10 cellular contexts compared by ENCODE assay signal in genomic region chr13:80337011-80337688, GRCh38. TPM values are rescaled to one million over a fixed set of nuclear protein-coding genes. Genes with fewer than 3 reads are reported as not detected.
DNase-seq lines count a peak whose midpoint lies in the region; ATAC-seq and TF ChIP-seq lines count a peak whose summit lies in the region.
"Had no signal": no experiment of that assay in that cellular context is flagged by ENCODE, and none has a peak within 500 bp of the region (broad histone marks: within the 10 kb centered on the region; RNA-seq: fewer than 3 reads in every experiment).

No MANE protein-coding gene starts in this region.

- H3K4me1 Mint-ChIP-seq in nephron progenitor cell = peaks cover 41% of the 10 kb centered on the region
- H3K4me1 Mint-ChIP-seq in immature natural killer cell = peaks cover 14 to 28% of the 10 kb centered on the region in 2 donors

- H2AFZ ChIP-seq in ACC112 (ENCODE audit: low read length, unreplicated experiment) (no peak overlapping the region), fibroblast of lung (ENCODE audit: low read length) (no peak overlapping the region)

- DNase-seq in SJCRH30 (peak; percentile 33 to 67), fibroblast of lung (ENCODE audit: low read depth in 2 of 2) (peak; percentile 12 to 26), nephron progenitor cell (peak; percentile 9), hepatic stellate cell (ENCODE audit: low spot score) (no peak), immature natural killer cell (no peak), germinal center (ENCODE audit: low spot score) (no peak)

- peak overlapping the region; percentile 94 for H3K27ac ChIP-seq in ACC112 (ENCODE audit: low read depth, low read length)
- peak overlapping the region; percentile 99 for H3K27ac ChIP-seq in SJCRH30
- peak overlapping the region; percentile 85 for H3K27ac ChIP-seq in fibroblast of lung (ENCODE audit: insufficient read depth, low read length)

- H3K4me2 ChIP-seq in fibroblast of lung (ENCODE audit: extremely low read depth, insufficient read depth, low read length) = peak overlapping the region; percentile 97

- H3K9me3 Mint-ChIP-seq in nephron progenitor cell (peaks cover 13% of the 10 kb centered on the region), immature natural killer cell (no peaks in the 10 kb centered on the region)

- H3K27ac Mint-ChIP-seq in nephron progenitor cell = peak overlapping the region; percentile 68
- peak overlapping the region in 3 of 6 donors; percentile 26 to 74 (median 63) for H3K27ac Mint-ChIP-seq in immature natural killer cell
- H3K27ac Mint-ChIP-seq: CD14-positive monocyte had no signal

- peak overlapping the region; percentile 92 for H3K4me3 ChIP-seq in ACC112 (ENCODE audit: low read depth, low read length)
- H3K4me3 ChIP-seq in SJCRH30 = peak overlapping the region; percentile 93
- H3K4me3 ChIP-seq in fibroblast of lung (replicated peaks in 1 of 4; ENCODE audit: control extremely low read depth in 1 of 4, insufficient read depth in 1 of 4, low read depth in 3 of 4, low read length in 4 of 4) = peak overlapping the region; percentile 91 to 98 (median 92)

- H3K9ac ChIP-seq in fibroblast of lung (ENCODE audit: insufficient read depth, low read length) = peak overlapping the region; percentile 41

- H3K27me3 Mint-ChIP-seq in nephron progenitor cell (ENCODE audit: low read depth, poor library complexity) (no peaks in the 10 kb centered on the region), immature natural killer cell (ENCODE audit: low read depth in 3 of 3) (peaks cover 2 to 7% (median 4%) of the 10 kb centered on the region in 3 donors)

- no peak overlapping the region for H3K4me3 Mint-ChIP-seq in nephron progenitor cell
- H3K4me3 Mint-ChIP-seq in immature natural killer cell = no peak overlapping the region
- H3K4me3 Mint-ChIP-seq: CD14-positive monocyte had no signal

- TF ChIP-seq CTCF in fibroblast of lung (conservative IDR thresholded peaks at IDR 0.05 in 1 of 2, IDR thresholded peaks at IDR 0.05 in 1 of 2; ENCODE audit: low read depth in 1 of 2, low read length in 2 of 2) (no peak), nephron progenitor cell (IDR thresholded peaks at IDR 0.05) (no peak)

- peaks cover 22% of the 10 kb centered on the region; the same call in 1 of the 2 replicates for H3K36me3 ChIP-seq in ACC112 (ENCODE audit: insufficient read depth, low read length)
- H3K36me3 ChIP-seq in SJCRH30 = peaks cover 83% of the 10 kb centered on the region
- H3K36me3 ChIP-seq in fibroblast of lung (ENCODE audit: control insufficient read depth, insufficient read depth, low read length) = peaks cover 9% of the 10 kb centered on the region

- ATAC-seq in GM21529 (IDR thresholded peaks at IDR 0.05; ENCODE audit: unreplicated experiment) = no peak
- ATAC-seq: foreskin keratinocyte had no signal

- H3K27me3 ChIP-seq in ACC112 (ENCODE audit: insufficient read depth, low read length) (no peaks in the 10 kb centered on the region), SJCRH30 (no peaks in the 10 kb centered on the region), fibroblast of lung (ENCODE audit: control insufficient read depth, insufficient read depth, low read length) (no peaks in the 10 kb centered on the region)
- H3K27me3 ChIP-seq: foreskin keratinocyte had no signal

- no peaks in the 10 kb centered on the region for H4K20me1 ChIP-seq in fibroblast of lung (ENCODE audit: control insufficient read depth, extremely low read depth, insufficient read depth, low read length)

- H3K9me3 ChIP-seq in SJCRH30 (replicated peaks) (no peaks in the 10 kb centered on the region), fibroblast of lung (ENCODE audit: control insufficient read depth, insufficient read depth, low read depth, low read length) (no peaks in the 10 kb centered on the region)

- H3K36me3 Mint-ChIP-seq in nephron progenitor cell (ENCODE audit: low read depth) = peaks cover 49% of the 10 kb centered on the region
- H3K36me3 Mint-ChIP-seq in immature natural killer cell = peaks cover 7 to 19% (median 7%) of the 10 kb centered on the region in 3 donors

- H3K79me2 ChIP-seq in ACC112 (ENCODE audit: control insufficient read depth, insufficient read depth, low read length, unreplicated experiment) = peaks cover 63% of the 10 kb centered on the region
- H3K79me2 ChIP-seq in fibroblast of lung (ENCODE audit: control insufficient read depth, insufficient read depth, low read length) = peaks cover 79% of the 10 kb centered on the region

- H3K4me1 ChIP-seq in ACC112 (ENCODE audit: control insufficient read depth, insufficient read depth, low read length, unreplicated experiment) = peaks cover 22% of the 10 kb centered on the region
- H3K4me1 ChIP-seq in SJCRH30 = peaks cover 3% of the 10 kb centered on the region
- peaks cover 2% of the 10 kb centered on the region for H3K4me1 ChIP-seq in fibroblast of lung (ENCODE audit: control insufficient read depth, extremely low read depth, insufficient read depth, low read length)

RNA-seq across cellular contexts. Expression of gene SPRY2, which starts 3.8 kb away (rescaled TPM):
- 121 and 122 TPM in 2 replicates for total RNA-seq in SJCRH30 (2014; rRNA removed; shearing (Covaris generic))
- 9.8 and 13.0 TPM in 2 replicates for total RNA-seq in fibroblast of lung
- 16.2 and 82.6 TPM in 2 replicates for polyA plus RNA-seq in fibroblast of lung
- polyA plus RNA-seq in fibroblast of lung (2012) = 8.5 and 40.7 TPM in 2 replicates
- polyA minus RNA-seq in fibroblast of lung (ENCODE audit: low replicate concordance) = 20.0 and 89.7 TPM in 2 replicates
- 1 to 10 TPM; 4.1 to 7.2 (median 4.9) TPM for polyA plus RNA-seq in immature natural killer cell

Comparison
In these comparisons a context has a peak if more than half of its experiments do, and no peak if none do; other contexts are left out.
1. DNase-seq: peak in SJCRH30 (2 of 2), fibroblast of lung (2 of 2) and nephron progenitor cell (single experiment); none in hepatic stellate cell (single experiment), immature natural killer cell (0 of 3) and germinal center (single experiment).
2. Peak in every context shown above with its lines, with median percentiles within 50 percentile points of each other: H3K27ac ChIP-seq and H3K4me3 ChIP-seq.